ENCODE assay signal across 31 cellular contexts in the genomic region with DNA sequence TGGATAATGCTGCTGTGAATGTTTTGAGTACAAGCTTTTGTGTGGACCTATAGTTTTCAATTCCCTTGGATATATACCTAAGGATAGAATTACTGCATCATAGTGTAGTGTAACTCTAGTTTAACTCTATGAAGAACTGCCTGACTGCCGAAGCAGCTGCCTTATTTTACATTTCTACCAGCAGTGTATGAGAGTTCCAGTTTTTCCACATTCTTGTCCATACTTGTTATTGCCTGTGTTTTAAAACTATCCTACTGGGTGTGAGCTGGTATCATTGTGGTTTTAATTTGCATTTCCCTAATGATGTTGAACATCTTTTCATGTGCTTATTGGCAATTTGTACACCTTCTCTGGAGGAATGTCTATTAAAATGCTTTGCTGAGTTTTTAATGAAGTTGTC. TPM values are rescaled to one million over a fixed set of nuclear protein-coding genes. Genes with fewer than 3 reads are reported as not detected.
DNase-seq lines count a peak whose midpoint lies in the region; ATAC-seq and TF ChIP-seq lines count a peak whose summit lies in the region.
"Had no signal": no experiment of that assay in that cellular context is flagged by ENCODE, and none has a peak within 500 bp of the region (broad histone marks: within the 10 kb centered on the region; RNA-seq: fewer than 3 reads in every experiment).

No MANE protein-coding gene starts in this region.

- H2AK5ac ChIP-seq in trophoblast cell (ENCODE audit: low read length) = no peak overlapping the region

- H3K4ac ChIP-seq in trophoblast cell (ENCODE audit: low read depth, low read length) = no peak overlapping the region

- no peaks in the 10 kb centered on the region for H3K27me3 ChIP-seq in PC-9 (ENCODE audit: insufficient read depth, low read depth)
- H3K27me3 ChIP-seq in trophoblast cell (ENCODE audit: insufficient read depth, low read length) = no peaks in the 10 kb centered on the region
- H3K27me3 ChIP-seq: cardiac muscle cell, heart left ventricle, upper lobe of left lung had no signal

- H3K79me2 ChIP-seq in PC-9 (ENCODE audit: low read depth) (peaks cover 100% of the 10 kb centered on the region), trophoblast cell (ENCODE audit: control insufficient read depth, insufficient read depth, low read length, poor library complexity) (peaks cover 5% of the 10 kb centered on the region)

- H3K4me2 ChIP-seq in PC-9 = peak overlapping the region; percentile 4; the same call in 1 of the 2 replicates
- H3K4me2 ChIP-seq in trophoblast cell (ENCODE audit: low read length) = no peak overlapping the region

- H3K27ac Mint-ChIP-seq in activated CD8-positive, alpha-beta T cell treated with anti-CD3 and anti-CD28 coated beads for 36 hours = peak overlapping the region; percentile 47
- no peak overlapping the region for H3K27ac Mint-ChIP-seq in activated CD8-positive, alpha-beta T cell treated with anti-CD3 and anti-CD28 coated beads, Interleukin-2, amount 10 ng/mL, durations not matched to agents 7 days and 5 days
- H3K27ac Mint-ChIP-seq in activated T-helper 1 cell treated with anti-CD3 and anti-CD28 coated beads, Interleukin-12 subunit alpha, Interleukin-12 subunit beta, Interleukin-2, Interleukin-4 antibody, amounts not matched to agents 30 ng/mL and 10 ng/mL and 1 ng/mL, durations not matched to agents 14 hours and 24 hours and 36 hours = no peak overlapping the region
- H3K27ac Mint-ChIP-seq: CD14-positive monocyte, nephron had no signal

- H3K23ac ChIP-seq in trophoblast cell (ENCODE audit: low read length) = no peak overlapping the region

- WGBS in trophoblast cell (ENCODE audit: extremely low coverage, insufficient coverage, insufficient read length) = no CpG with 5 or more reads among the region's 1 CpG

- H3K14ac ChIP-seq in trophoblast cell (ENCODE audit: low read length) = no peak overlapping the region

- H3K9me3 Mint-ChIP-seq in activated CD8-positive, alpha-beta T cell treated with anti-CD3 and anti-CD28 coated beads for 36 hours = peaks cover 28% of the 10 kb centered on the region
- peaks cover 39% of the 10 kb centered on the region for H3K9me3 Mint-ChIP-seq in activated CD8-positive, alpha-beta T cell treated with anti-CD3 and anti-CD28 coated beads, Interleukin-2, amount 10 ng/mL, durations not matched to agents 7 days and 5 days (ENCODE audit: insufficient read depth)
- H3K9me3 Mint-ChIP-seq in activated T-helper 1 cell treated with anti-CD3 and anti-CD28 coated beads, Interleukin-12 subunit alpha, Interleukin-12 subunit beta, Interleukin-2, Interleukin-4 antibody, amounts not matched to agents 30 ng/mL and 10 ng/mL and 1 ng/mL, durations not matched to agents 14 hours and 24 hours and 36 hours = peaks cover 13% of the 10 kb centered on the region

- no peak overlapping the region for H4K8ac ChIP-seq in trophoblast cell (ENCODE audit: low read depth, low read length)

- no peak overlapping the region for H3K9ac ChIP-seq in trophoblast cell (ENCODE audit: low read length)

- POLR2A ChIA-PET in activated CD8-positive, alpha-beta T cell treated with anti-CD3 and anti-CD28 coated beads for 36 hours (lab: Charles Lee) = interaction anchor here (0.9 kb wide), 1 partner anchor 15 kb away, joined by 4 read pairs; the partner anchor contains the start of gene SEPTIN7
- POLR2A ChIA-PET in activated CD8-positive, alpha-beta T cell treated with anti-CD3 and anti-CD28 coated beads, Interleukin-2, amount 10 ng/mL, durations not matched to agents 7 days and 5 days (lab: Charles Lee) = no interaction called here
- POLR2A ChIA-PET in PC-9 (lab: Charles Lee; ENCODE audit: unreplicated experiment) = no interaction called here

- no peak overlapping the region for H3K4me3 ChIP-seq in PC-9
- H3K4me3 ChIP-seq in epithelial cell of esophagus (ENCODE audit: low read length) = no peak overlapping the region
- H3K4me3 ChIP-seq in trophoblast cell (ENCODE audit: low read depth, low read length) = no peak overlapping the region
- H3K4me3 ChIP-seq: cardiac muscle cell, heart left ventricle, lower lobe of right lung, mucosa of descending colon, upper lobe of left lung had no signal

- no peaks in the 10 kb centered on the region for H3K79me1 ChIP-seq in trophoblast cell (ENCODE audit: low read length)

- no peak overlapping the region for H2BK12ac ChIP-seq in trophoblast cell (ENCODE audit: low read length)

- peaks cover 78% of the 10 kb centered on the region for H3K4me1 Mint-ChIP-seq in activated CD8-positive, alpha-beta T cell treated with anti-CD3 and anti-CD28 coated beads for 36 hours (ENCODE audit: low read depth)
- H3K4me1 Mint-ChIP-seq in activated CD8-positive, alpha-beta T cell treated with anti-CD3 and anti-CD28 coated beads, Interleukin-2, amount 10 ng/mL, durations not matched to agents 7 days and 5 days (ENCODE audit: low read depth) = peaks cover 54% of the 10 kb centered on the region
- peaks cover 61% of the 10 kb centered on the region for H3K4me1 Mint-ChIP-seq in activated T-helper 1 cell treated with anti-CD3 and anti-CD28 coated beads, Interleukin-12 subunit alpha, Interleukin-12 subunit beta, Interleukin-2, Interleukin-4 antibody, amounts not matched to agents 30 ng/mL and 10 ng/mL and 1 ng/mL, durations not matched to agents 14 hours and 24 hours and 36 hours (ENCODE audit: low read depth)
- H3K4me1 Mint-ChIP-seq: nephron had no signal

- no peak overlapping the region for H3K18ac ChIP-seq in trophoblast cell (ENCODE audit: low read length)

- BruUV-seq in PC-9 (replicated peaks; lab: Mats Ljungman, UMichigan) = no TSS peak

- H3K36me3 Mint-ChIP-seq in activated CD8-positive, alpha-beta T cell treated with anti-CD3 and anti-CD28 coated beads for 36 hours (ENCODE audit: low read depth) = peaks cover 56% of the 10 kb centered on the region
- peaks cover 70% of the 10 kb centered on the region for H3K36me3 Mint-ChIP-seq in activated CD8-positive, alpha-beta T cell treated with anti-CD3 and anti-CD28 coated beads, Interleukin-2, amount 10 ng/mL, durations not matched to agents 7 days and 5 days (ENCODE audit: low read depth)
- H3K36me3 Mint-ChIP-seq in activated T-helper 1 cell treated with anti-CD3 and anti-CD28 coated beads, Interleukin-12 subunit alpha, Interleukin-12 subunit beta, Interleukin-2, Interleukin-4 antibody, amounts not matched to agents 30 ng/mL and 10 ng/mL and 1 ng/mL, durations not matched to agents 14 hours and 24 hours and 36 hours (ENCODE audit: low read depth) = peaks cover 20% of the 10 kb centered on the region

- peaks cover 9% of the 10 kb centered on the region; the same call in 1 of the 2 replicates for H3K4me1 ChIP-seq in PC-9 (replicated peaks; ENCODE audit: insufficient read depth)
- H3K4me1 ChIP-seq in trophoblast cell (ENCODE audit: control insufficient read depth in 1 of 2, insufficient read depth in 2 of 2, low read length in 2 of 2) = no peaks in the 10 kb centered on the region
- H3K4me1 ChIP-seq: lower lobe of right lung had no signal

- no peak overlapping the region for H3K4me3 Mint-ChIP-seq in activated CD8-positive, alpha-beta T cell treated with anti-CD3 and anti-CD28 coated beads for 36 hours
- H3K4me3 Mint-ChIP-seq in activated CD8-positive, alpha-beta T cell treated with anti-CD3 and anti-CD28 coated beads, Interleukin-2, amount 10 ng/mL, durations not matched to agents 7 days and 5 days = no peak overlapping the region
- no peak overlapping the region for H3K4me3 Mint-ChIP-seq in activated T-helper 1 cell treated with anti-CD3 and anti-CD28 coated beads, Interleukin-12 subunit alpha, Interleukin-12 subunit beta, Interleukin-2, Interleukin-4 antibody, amounts not matched to agents 30 ng/mL and 10 ng/mL and 1 ng/mL, durations not matched to agents 14 hours and 24 hours and 36 hours
- H3K4me3 Mint-ChIP-seq: CD14-positive monocyte, nephron had no signal

- TF ChIP-seq CTCF in activated CD8-positive, alpha-beta T cell treated with anti-CD3 and anti-CD28 coated beads for 36 hours (IDR thresholded peaks at IDR 0.05) = no peak
- TF ChIP-seq CTCF in PC-9 (conservative IDR thresholded peaks at IDR 0.05) (no peak), epithelial cell of esophagus (IDR thresholded peaks at IDR 0.05; ENCODE audit: insufficient read depth, low read depth, low read length, missing control alignments) (no peak)

- H3K36me3 ChIP-seq in PC-9 (ENCODE audit: low read depth) (peaks cover 5% of the 10 kb centered on the region; the same call in 1 of the 2 replicates), trophoblast cell (ENCODE audit: control insufficient read depth in 1 of 2, insufficient read depth in 2 of 2, low read length in 2 of 2) (no peaks in the 10 kb centered on the region)
- H3K36me3 ChIP-seq: cardiac muscle cell, heart left ventricle, lower lobe of right lung, upper lobe of left lung had no signal

- peaks cover 11% of the 10 kb centered on the region; the same call in 1 of the 2 replicates for H4K20me1 ChIP-seq in PC-9 (ENCODE audit: insufficient read depth)

- peaks cover 24% of the 10 kb centered on the region for H3K9me3 ChIP-seq in PC-9 (ENCODE audit: insufficient read depth, low read depth)
- H3K9me3 ChIP-seq in trophoblast cell (ENCODE audit: insufficient read depth, low read depth, low read length) = no peaks in the 10 kb centered on the region
- H3K9me3 ChIP-seq: mucosa of descending colon, upper lobe of left lung had no signal

- H4K12ac ChIP-seq in trophoblast cell (ENCODE audit: low read depth, low read length) = no peak overlapping the region

- no peaks in the 10 kb centered on the region for H3F3A ChIP-seq in PC-9 (ENCODE audit: insufficient read depth, low read depth)

- DNase-seq in activated CD8-positive, alpha-beta T cell treated with anti-CD3 and anti-CD28 coated beads for 36 hours = no peak
- no peak for DNase-seq in activated CD8-positive, alpha-beta T cell treated with anti-CD3 and anti-CD28 coated beads, Interleukin-2, amount 10 ng/mL, durations not matched to agents 7 days and 5 days
- DNase-seq in PC-9 (no peak), epithelial cell of esophagus (ENCODE audit: low read depth) (peak; percentile 86), trophoblast cell (peak; percentile 46 to 89), amniotic stem cell (lab: John Stamatoyannopoulos, UW) (no peak)
- DNase-seq in activated T-helper 1 cell treated with anti-CD3 and anti-CD28 coated beads, Interleukin-12 subunit alpha, Interleukin-12 subunit beta, Interleukin-2, Interleukin-4 antibody, amounts not matched to agents 30 ng/mL and 10 ng/mL and 1 ng/mL, durations not matched to agents 14 hours and 24 hours and 36 hours (ENCODE audit: low spot score) = no peak
- DNase-seq: 8988T; activated CD4-positive, alpha-beta T cell treated with anti-CD3 and anti-CD28 coated beads for 4 hours; activated naive CD4-positive, alpha-beta T cell treated with anti-CD3 and anti-CD28 coated beads, Interleukin-2, amount 50 U/mL, for 16 hours; aorta; Calu3; cortex of kidney; DMS79; effector memory CD4-positive, alpha-beta T cell; foreskin fibroblast; HCEC 1CT; heart left ventricle; lower lobe of right lung; mucosa of descending colon; NCI-H146; stimulated activated CD4-positive, alpha-beta T cell treated with anti-CD3 and anti-CD28 coated beads, Interleukin-15, amount 100 ng/mL, for 24 hours; stimulated activated CD4-positive, alpha-beta T cell treated with anti-CD3 and anti-CD28 coated beads, Interleukin-4, amount 100 ng/mL, for 4 hours; substantia nigra; T1000; upper lobe of left lung had no signal

- CTCF ChIA-PET in activated CD8-positive, alpha-beta T cell treated with anti-CD3 and anti-CD28 coated beads for 36 hours (lab: Charles Lee) = no interaction called here
- CTCF ChIA-PET in activated CD8-positive, alpha-beta T cell treated with anti-CD3 and anti-CD28 coated beads, Interleukin-2, amount 10 ng/mL, durations not matched to agents 7 days and 5 days (lab: Charles Lee) = no interaction called here
- CTCF ChIA-PET in PC-9 (lab: Charles Lee) = interaction anchor here (0.6 kb wide), 1 partner anchor 391 kb away, joined by 4 read pairs; no protein-coding TSS in a partner anchor

- H2AFZ ChIP-seq in PC-9 (no peak overlapping the region), trophoblast cell (ENCODE audit: insufficient read depth, low read length, poor library complexity) (no peak overlapping the region)

- ATAC-seq in activated CD8-positive, alpha-beta T cell treated with anti-CD3 and anti-CD28 coated beads for 36 hours = no peak
- ATAC-seq in activated CD8-positive, alpha-beta T cell treated with anti-CD3 and anti-CD28 coated beads, Interleukin-2, amount 10 ng/mL, durations not matched to agents 7 days and 5 days = no peak
- ATAC-seq in HG02623 (IDR thresholded peaks at IDR 0.05; ENCODE audit: unreplicated experiment) = no peak
- ATAC-seq: heart left ventricle, lower lobe of right lung, mucosa of descending colon had no signal

- H2BK120ac ChIP-seq in trophoblast cell (ENCODE audit: insufficient read depth, low read length, poor library complexity) = no peak overlapping the region

- H3K27ac ChIP-seq in PC-9 (no peak overlapping the region), trophoblast cell (ENCODE audit: low read depth, low read length) (no peak overlapping the region)
- H3K27ac ChIP-seq: cardiac muscle cell, heart left ventricle, lower lobe of right lung, upper lobe of left lung, VCaP had no signal

- no peak overlapping the region for H2BK5ac ChIP-seq in trophoblast cell (ENCODE audit: low read depth, low read length, poor library complexity)

- intact Hi-C loops in activated CD8-positive, alpha-beta T cell treated with anti-CD3 and anti-CD28 coated beads for 36 hours (cut with micrococcal nuclease) = no loop called here
- intact Hi-C loops in PC-9 (cut with micrococcal nuclease; ENCODE audit: unreplicated experiment) = no loop called here
- intact Hi-C loops in activated T-helper 1 cell treated with anti-CD3 and anti-CD28 coated beads, Interleukin-12 subunit alpha, Interleukin-12 subunit beta, Interleukin-2, Interleukin-4 antibody, amounts not matched to agents 30 ng/mL and 10 ng/mL and 1 ng/mL, durations not matched to agents 14 hours and 24 hours and 36 hours (cut with micrococcal nuclease) = loop anchor here (5.0 to 10.0 kb wide), 2 partner anchors 1526 to 1628 kb away; partner anchors contain the start of gene ELMO1

- no peak overlapping the region for H4K91ac ChIP-seq in trophoblast cell (ENCODE audit: low read depth, low read length)

- H3K27me3 Mint-ChIP-seq in activated CD8-positive, alpha-beta T cell treated with anti-CD3 and anti-CD28 coated beads for 36 hours = no peaks in the 10 kb centered on the region
- H3K27me3 Mint-ChIP-seq in activated CD8-positive, alpha-beta T cell treated with anti-CD3 and anti-CD28 coated beads, Interleukin-2, amount 10 ng/mL, durations not matched to agents 7 days and 5 days (ENCODE audit: low read depth) = no peaks in the 10 kb centered on the region
- no peaks in the 10 kb centered on the region for H3K27me3 Mint-ChIP-seq in activated T-helper 1 cell treated with anti-CD3 and anti-CD28 coated beads, Interleukin-12 subunit alpha, Interleukin-12 subunit beta, Interleukin-2, Interleukin-4 antibody, amounts not matched to agents 30 ng/mL and 10 ng/mL and 1 ng/mL, durations not matched to agents 14 hours and 24 hours and 36 hours (ENCODE audit: insufficient read depth)

- 0 out of 2 replicates have a peak, but pooled peaks cover 6% of the 10 kb centered on the region for H3K9me2 ChIP-seq in PC-9 (ENCODE audit: insufficient read depth)

RNA-seq across cellular contexts. Expression of gene SEPTIN7, which starts 15.7 kb away (rescaled TPM):
- total RNA-seq in activated CD8-positive, alpha-beta T cell treated with anti-CD3 and anti-CD28 coated beads for 36 hours = 100 to 1,000 TPM; 231 to 235 TPM
- 100 to 1,000 TPM; 269 to 272 TPM for total RNA-seq in activated CD8-positive, alpha-beta T cell treated with anti-CD3 and anti-CD28 coated beads, Interleukin-2, amount 10 ng/mL, durations not matched to agents 7 days and 5 days
- 197 and 219 TPM in 2 replicates for total RNA-seq in PC-9 (2021)
- 262 and 267 TPM in 2 replicates for polyA plus RNA-seq in trophoblast cell (2013)
- 219 and 223 TPM in 2 replicates for total RNA-seq in activated T-helper 1 cell treated with anti-CD3 and anti-CD28 coated beads, Interleukin-12 subunit alpha, Interleukin-12 subunit beta, Interleukin-2, Interleukin-4 antibody, amounts not matched to agents 30 ng/mL and 10 ng/mL and 1 ng/mL, durations not matched to agents 14 hours and 24 hours and 36 hours

Comparison
In these comparisons a context has a peak if more than half of its experiments do, and no peak if none do; other contexts are left out.
1. DNase-seq: peak in epithelial cell of esophagus (single experiment) and trophoblast cell (2 of 2); none in activated CD8-positive, alpha-beta T cell treated with anti-CD3 and anti-CD28 coated beads for 36 hours (single experiment), activated CD8-positive, alpha-beta T cell treated with anti-CD3 and anti-CD28 coated beads, Interleukin-2, amount 10 ng/mL, durations not matched to agents 7 days and 5 days (single experiment), PC-9 (0 of 2), amniotic stem cell (single experiment) and activated T-helper 1 cell treated with anti-CD3 and anti-CD28 coated beads, Interleukin-12 subunit alpha, Interleukin-12 subunit beta, Interleukin-2, Interleukin-4 antibody, amounts not matched to agents 30 ng/mL and 10 ng/mL and 1 ng/mL, durations not matched to agents 14 hours and 24 hours and 36 hours (single experiment).